ENCODE assay signal across 6 cellular contexts in genomic region chr1:156291226-156292061, GRCh38. TPM values are rescaled to one million over a fixed set of nuclear protein-coding genes. Genes with fewer than 3 reads are reported as not detected.
DNase-seq lines count a peak whose midpoint lies in the region; FAIRE-seq and TF ChIP-seq lines count a peak whose summit lies in the region.

No MANE protein-coding gene starts in this region.

- H3K4me1 ChIP-seq in esophagus squamous epithelium (peaks cover 16 to 79% (median 31%) of the 10 kb centered on the region in 3 donors), SJCRH30 (no peaks in the 10 kb centered on the region)

- peak; percentile 59 for DNase-seq in GM12891 (ENCODE audit: insufficient read length, low spot score)
- peak; percentile 89 for DNase-seq in NCI-H748 (lab: John Stamatoyannopoulos, UW; ENCODE audit: unreplicated experiment)
- DNase-seq in esophagus squamous epithelium (lab: John Stamatoyannopoulos, UW): no peak
- peak; percentile 78 for DNase-seq in occipital lobe (lab: John Stamatoyannopoulos, UW)
- no peak for DNase-seq in LoVo (ENCODE audit: low spot score)
- DNase-seq in SJCRH30: no peak

- no peaks in the 10 kb centered on the region for H3K9me3 ChIP-seq in esophagus squamous epithelium
- no peaks in the 10 kb centered on the region for H3K9me3 ChIP-seq in SJCRH30 (replicated peaks)

- TF ChIP-seq POLR2A in GM12891 (IDR thresholded peaks at IDR 0.05; ENCODE audit: low read depth, low read length) (no peak), esophagus squamous epithelium (IDR thresholded peaks at IDR 0.05) (peak in 1 of 4 donors; percentile 48)

- FAIRE-seq in GM12891 (lab: Jason Lieb, UNC): peak; percentile 87

- TF ChIP-seq CTCF in esophagus squamous epithelium (IDR thresholded peaks at IDR 0.05): no peak

- no peaks in the 10 kb centered on the region for H3K27me3 ChIP-seq in esophagus squamous epithelium
- H3K27me3 ChIP-seq in SJCRH30: no peaks in the 10 kb centered on the region

- H3K36me3 ChIP-seq in esophagus squamous epithelium: peaks cover 0 to 72% (median 11%) of the 10 kb centered on the region in 3 donors
- no peaks in the 10 kb centered on the region for H3K36me3 ChIP-seq in SJCRH30

- H3K27ac ChIP-seq in esophagus squamous epithelium (peak overlapping the region; percentile 73 to 91 (median 84)), SJCRH30 (no peak overlapping the region)

- 48 to 49% methylated on average over 11 to 15 of the region's 37 CpGs for WGBS in esophagus squamous epithelium, 2 donors

- peak overlapping the region; percentile 3 to 63 (median 40) for H3K4me3 ChIP-seq in esophagus squamous epithelium
- H3K4me3 ChIP-seq in SJCRH30: no peak overlapping the region

- intact Hi-C loops in esophagus squamous epithelium (cut with DNase I): no loop called here

TF ChIP-seq in GM12891, 5 proteins besides CTCF, POLR2A, EP300 and RAD21:
- TF ChIP-seq POU2F2 (IDR thresholded peaks at IDR 0.05; ENCODE audit: low read depth, low read length): no peak
- no peak for TF ChIP-seq POLR2AphosphoS5 (IDR thresholded peaks at IDR 0.05; ENCODE audit: low read depth, low read length)
- no peak for TF ChIP-seq SPI1 (IDR thresholded peaks at IDR 0.05; ENCODE audit: low read depth, low read length)
- no peak for TF ChIP-seq TAF1 (IDR thresholded peaks at IDR 0.05; ENCODE audit: low read depth, low read length)
- TF ChIP-seq PAX5 (IDR thresholded peaks at IDR 0.05; ENCODE audit: insufficient read depth, low read length, severe bottlenecking): no peak

RNA-seq across cellular contexts. Expression of gene GLMP, which starts 4.0 kb away (rescaled TPM):
- 30.7 TPM for polyA plus RNA-seq in GM12891 (2012; ENCODE audit: low read depth, missing spikeins)
- total RNA-seq in esophagus squamous epithelium (10 to 100 TPM; 16.1 to 44.2 (median 27.7) TPM), occipital lobe (12.5 TPM)
- 4.7 and 6.1 TPM in 2 replicates for total RNA-seq in SJCRH30 (2014; rRNA removed; shearing (Covaris generic))

RNA-seq across cellular contexts. Expression of gene TMEM79, which starts 7.3 kb away (rescaled TPM):
- 2.9 TPM for polyA plus RNA-seq in GM12891 (2012; ENCODE audit: low read depth, missing spikeins)
- total RNA-seq in esophagus squamous epithelium (100 to 1,000 TPM in 2 of 4 donors, 10 to 100 TPM in 2; 64.9 to 140 (median 104) TPM), occipital lobe (0.78 TPM)
- 2.6 and 2.7 TPM in 2 replicates for total RNA-seq in SJCRH30 (2014; rRNA removed; shearing (Covaris generic))

RNA-seq across cellular contexts. Expression of gene VHLL, which starts 7.7 kb away (rescaled TPM):
- polyA plus RNA-seq in GM12891 (2012; ENCODE audit: low read depth, missing spikeins): not detected
- total RNA-seq in esophagus squamous epithelium: under 1 TPM in 1 of 4 donors, not detected in 3; 0.57 TPM
- total RNA-seq in occipital lobe: 0.94 TPM
- total RNA-seq in SJCRH30 (2014; rRNA removed; shearing (Covaris generic)): 0.63 TPM in 1 of 2 replicates, not detected in the other

RNA-seq across cellular contexts. Expression of gene SMG5, which starts 8.8 kb away (rescaled TPM):
- polyA plus RNA-seq in GM12891 (2012; ENCODE audit: low read depth, missing spikeins): 30.6 TPM
- total RNA-seq in esophagus squamous epithelium (10 to 100 TPM; 33.6 to 60.9 (median 48.3) TPM), occipital lobe (31.2 TPM)
- 70.3 and 74.2 TPM in 2 replicates for total RNA-seq in SJCRH30 (2014; rRNA removed; shearing (Covaris generic))

RNA-seq across cellular contexts. Expression of gene PAQR6, which starts 43.6 kb away (rescaled TPM):
- polyA plus RNA-seq in GM12891 (2012; ENCODE audit: low read depth, missing spikeins): 3.2 TPM
- total RNA-seq in esophagus squamous epithelium (1 to 10 TPM in 2 of 4 donors, under 1 TPM in 2; 0.88 to 3.4 (median 2.0) TPM), occipital lobe (8.6 TPM)
- total RNA-seq in SJCRH30 (2014; rRNA removed; shearing (Covaris generic)): 1.2 and 1.7 TPM in 2 replicates

Comparison
In these comparisons a context has a peak if more than half of its experiments do, and no peak if none do; other contexts are left out.
1. DNase-seq: peak in GM12891 (single experiment), NCI-H748 (single experiment) and occipital lobe (single experiment); none in esophagus squamous epithelium (single experiment), LoVo (single experiment) and SJCRH30 (0 of 2).
2. RNA of gene TMEM79, which starts 7.3 kb away (total RNA-seq): 64.9 to 140 TPM in esophagus squamous epithelium; 2.6 to 2.7 TPM in SJCRH30 and 0.78 TPM in occipital lobe (single experiment); every median in the first group is over 10 times any median in the second.